1 cellular context compared by ENCODE assay signal in the genomic region with DNA sequence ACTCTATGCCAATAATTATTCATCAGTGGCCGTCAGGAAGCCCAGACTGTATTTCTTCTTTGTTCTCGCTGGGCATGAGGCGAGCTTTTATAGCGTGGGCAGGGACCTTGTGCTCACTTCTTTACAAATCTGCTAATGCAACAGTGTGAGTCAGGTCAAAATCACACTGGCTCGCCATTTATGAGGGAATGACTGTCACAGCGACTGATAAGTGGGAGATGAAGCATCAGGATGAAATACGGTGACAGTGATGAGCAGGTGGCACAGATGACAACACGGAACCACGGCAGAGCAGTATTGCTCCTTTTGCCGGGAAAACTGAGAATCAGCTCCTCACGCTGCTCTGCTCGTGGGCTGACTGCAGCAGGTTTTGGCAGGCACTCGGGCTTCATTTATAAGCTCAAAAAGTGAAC.
TF ChIP-seq lines count a peak whose summit lies in the region.

No MANE protein-coding gene starts in this region.

TF ChIP-seq in GM12878, 131 proteins besides CTCF, POLR2A, EP300 and RAD21:
- TF ChIP-seq, protein P1, sequence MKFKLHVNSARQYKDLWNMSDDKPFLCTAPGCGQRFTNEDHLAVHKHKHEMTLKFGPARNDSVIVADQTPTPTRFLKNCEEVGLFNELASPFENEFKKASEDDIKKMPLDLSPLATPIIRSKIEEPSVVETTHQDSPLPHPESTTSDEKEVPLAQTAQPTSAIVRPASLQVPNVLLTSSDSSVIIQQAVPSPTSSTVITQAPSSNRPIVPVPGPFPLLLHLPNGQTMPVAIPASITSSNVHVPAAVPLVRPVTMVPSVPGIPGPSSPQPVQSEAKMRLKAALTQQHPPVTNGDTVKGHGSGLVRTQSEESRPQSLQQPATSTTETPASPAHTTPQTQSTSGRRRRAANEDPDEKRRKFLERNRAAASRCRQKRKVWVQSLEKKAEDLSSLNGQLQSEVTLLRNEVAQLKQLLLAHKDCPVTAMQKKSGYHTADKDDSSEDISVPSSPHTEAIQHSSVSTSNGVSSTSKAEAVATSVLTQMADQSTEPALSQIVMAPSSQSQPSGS (IDR thresholded peaks at IDR 0.05; ENCODE audit: low read length) = no peak
- TF ChIP-seq MXI1 (IDR thresholded peaks at IDR 0.05; ENCODE audit: low read depth, low read length) = no peak
- TF ChIP-seq HDAC6 (IDR thresholded peaks at IDR 0.05; ENCODE audit: unreplicated experiment) = no peak
- TF ChIP-seq SKIL (IDR thresholded peaks at IDR 0.05; ENCODE audit: low read depth, poor library complexity, severe bottlenecking) = no peak
- no peak for TF ChIP-seq DPF2 (IDR thresholded peaks at IDR 0.05)
- no peak for TF ChIP-seq MYB (IDR thresholded peaks at IDR 0.05; ENCODE audit: borderline replicate concordance, low read depth, low read length)
- TF ChIP-seq CEBPZ (IDR thresholded peaks at IDR 0.05; ENCODE audit: low read depth, low read length) = no peak
- TF ChIP-seq, protein P2, sequence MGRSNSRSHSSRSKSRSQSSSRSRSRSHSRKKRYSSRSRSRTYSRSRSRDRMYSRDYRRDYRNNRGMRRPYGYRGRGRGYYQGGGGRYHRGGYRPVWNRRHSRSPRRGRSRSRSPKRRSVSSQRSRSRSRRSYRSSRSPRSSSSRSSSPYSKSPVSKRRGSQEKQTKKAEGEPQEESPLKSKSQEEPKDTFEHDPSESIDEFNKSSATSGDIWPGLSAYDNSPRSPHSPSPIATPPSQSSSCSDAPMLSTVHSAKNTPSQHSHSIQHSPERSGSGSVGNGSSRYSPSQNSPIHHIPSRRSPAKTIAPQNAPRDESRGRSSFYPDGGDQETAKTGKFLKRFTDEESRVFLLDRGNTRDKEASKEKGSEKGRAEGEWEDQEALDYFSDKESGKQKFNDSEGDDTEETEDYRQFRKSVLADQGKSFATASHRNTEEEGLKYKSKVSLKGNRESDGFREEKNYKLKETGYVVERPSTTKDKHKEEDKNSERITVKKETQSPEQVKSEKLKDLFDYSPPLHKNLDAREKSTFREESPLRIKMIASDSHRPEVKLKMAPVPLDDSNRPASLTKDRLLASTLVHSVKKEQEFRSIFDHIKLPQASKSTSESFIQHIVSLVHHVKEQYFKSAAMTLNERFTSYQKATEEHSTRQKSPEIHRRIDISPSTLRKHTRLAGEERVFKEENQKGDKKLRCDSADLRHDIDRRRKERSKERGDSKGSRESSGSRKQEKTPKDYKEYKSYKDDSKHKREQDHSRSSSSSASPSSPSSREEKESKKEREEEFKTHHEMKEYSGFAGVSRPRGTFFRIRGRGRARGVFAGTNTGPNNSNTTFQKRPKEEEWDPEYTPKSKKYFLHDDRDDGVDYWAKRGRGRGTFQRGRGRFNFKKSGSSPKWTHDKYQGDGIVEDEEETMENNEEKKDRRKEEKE (IDR thresholded peaks at IDR 0.05) = no peak
- TF ChIP-seq RBBP5 (conservative IDR thresholded peaks at IDR 0.05) = no peak
- no peak for TF ChIP-seq NKRF (conservative IDR thresholded peaks at IDR 0.05)
- TF ChIP-seq YBX1 (IDR thresholded peaks at IDR 0.05) = no peak
- TF ChIP-seq HSF1 (IDR thresholded peaks at IDR 0.05; ENCODE audit: low read depth, low read length) = no peak
- no peak for TF ChIP-seq TARDBP (IDR thresholded peaks at IDR 0.05; ENCODE audit: borderline replicate concordance)
- TF ChIP-seq SMC3 (IDR thresholded peaks at IDR 0.05; ENCODE audit: borderline replicate concordance, low read length) = no peak
- TF ChIP-seq RB1 (IDR thresholded peaks at IDR 0.05; ENCODE audit: borderline replicate concordance) = no peak
- no peak for TF ChIP-seq TBL1XR1 (IDR thresholded peaks at IDR 0.05; ENCODE audit: low read depth, low read length)
- TF ChIP-seq CHD4 (IDR thresholded peaks at IDR 0.05) = no peak
- no peak for TF ChIP-seq EGR1 (IDR thresholded peaks at IDR 0.05; ENCODE audit: borderline replicate concordance in 1 of 2, low read depth in 2 of 2, low read length in 2 of 2)
- TF ChIP-seq WRNIP1 (IDR thresholded peaks at IDR 0.05; ENCODE audit: borderline replicate concordance, low read depth, low read length) = no peak
TF ChIP-seq in GM12878: peak in this region for 0.
